ENCODE assay signal across 1 cellular context in the genomic region with DNA sequence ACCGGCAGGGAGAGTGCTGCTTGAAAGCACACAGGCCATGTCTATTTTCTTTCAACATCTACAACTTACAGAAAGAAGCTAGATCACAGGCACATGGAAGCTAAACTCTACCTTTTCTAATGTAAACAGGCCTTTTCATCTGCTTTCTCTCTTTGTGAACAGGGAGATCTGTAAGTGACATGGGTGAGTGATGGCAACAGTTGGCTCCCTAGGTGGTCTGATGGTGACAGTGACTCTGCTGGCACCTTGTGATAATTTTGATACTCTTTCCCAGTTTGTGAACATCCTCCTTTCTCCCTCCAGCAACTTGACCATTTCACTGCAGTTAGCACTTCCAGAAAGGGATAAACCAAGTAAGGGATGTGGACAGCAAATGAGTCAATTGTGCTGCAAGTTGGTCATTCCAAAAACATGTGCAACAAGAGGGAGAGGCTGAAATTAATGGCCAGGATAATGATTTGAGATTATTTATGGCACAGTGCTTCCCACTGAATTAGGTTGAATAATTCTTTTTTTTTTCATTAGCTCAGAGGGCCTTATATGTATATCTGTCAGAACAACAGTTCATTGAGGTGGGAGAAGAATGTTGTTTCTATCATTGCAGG.
TF ChIP-seq lines count a peak whose summit lies in the region.

No MANE protein-coding gene starts in this region.

TF ChIP-seq in IMR-90, 13 proteins besides CTCF, POLR2A, EP300 and RAD21:
- no peak for TF ChIP-seq MXI1 (IDR thresholded peaks at IDR 0.05; ENCODE audit: borderline replicate concordance, low read depth, low read length)
- no peak for TF ChIP-seq NFE2L2 (IDR thresholded peaks at IDR 0.05; ENCODE audit: low read depth, low read length)
- TF ChIP-seq RFX5 (IDR thresholded peaks at IDR 0.05; ENCODE audit: low read depth, low read length), result no peak
- TF ChIP-seq CEBPB (IDR thresholded peaks at IDR 0.05; ENCODE audit: low read depth, low read length), result peak; percentile 51; the same call in 1 of the 2 replicates
- no peak for TF ChIP-seq MAZ (IDR thresholded peaks at IDR 0.05; ENCODE audit: borderline replicate concordance, low read depth, low read length)
